Comparison of ENCODE assay signal across 8 cellular contexts in genomic region chr6:119351005-119351394, GRCh38. TPM values are rescaled to one million over a fixed set of nuclear protein-coding genes. Genes with fewer than 3 reads are reported as not detected.
DNase-seq lines count a peak whose midpoint lies in the region; ATAC-seq and TF ChIP-seq lines count a peak whose summit lies in the region.

No MANE protein-coding gene starts in this region.

- H3K27ac ChIP-seq in OCI-LY3 (ENCODE audit: low read length) (peak overlapping the region; percentile 87), neural progenitor cell (no peak overlapping the region)

- H3K79me2 ChIP-seq in OCI-LY3 (ENCODE audit: low read length), result peaks cover 29% of the 10 kb centered on the region
- no peaks in the 10 kb centered on the region for H3K79me2 ChIP-seq in neural progenitor cell (ENCODE audit: low read depth)

- peaks cover 9% of the 10 kb centered on the region for H3F3A ChIP-seq in neural progenitor cell (ENCODE audit: low read depth)

- H3K4me2 ChIP-seq in OCI-LY3 (ENCODE audit: low read length), result peak overlapping the region; percentile 94
- H3K4me2 ChIP-seq in neural progenitor cell, result peak overlapping the region; percentile 94

- H3K27me3 Mint-ChIP-seq in stimulated activated naive CD8-positive, alpha-beta T cell treated with anti-CD3 and anti-CD28 coated beads, Interleukin-15, Interleukin-2, amounts not matched to agents 100 ng/mL and 50 ng/mL, for 24 hours, result no peaks in the 10 kb centered on the region
- peaks cover 3% of the 10 kb centered on the region for H3K27me3 Mint-ChIP-seq in neural progenitor cell (ENCODE audit: insufficient read depth, low read depth)

- no peaks in the 10 kb centered on the region for H3K27me3 ChIP-seq in OCI-LY3 (ENCODE audit: low read depth, low read length)
- H3K27me3 ChIP-seq in neural progenitor cell, result peaks cover 57% of the 10 kb centered on the region

- ATAC-seq in stimulated activated naive CD8-positive, alpha-beta T cell treated with anti-CD3 and anti-CD28 coated beads, Interleukin-15, Interleukin-2, amounts not matched to agents 100 U/mL and 50 U/mL, for 24 hours, result no peak
- no peak for ATAC-seq in HG03039 (IDR thresholded peaks at IDR 0.05; ENCODE audit: unreplicated experiment)

- H3K36me3 ChIP-seq in OCI-LY3 (replicated peaks; ENCODE audit: low read depth, low read length), result peaks cover 2% of the 10 kb centered on the region
- H3K36me3 ChIP-seq in neural progenitor cell, result no peaks in the 10 kb centered on the region

- no peaks in the 10 kb centered on the region for H4K20me1 ChIP-seq in OCI-LY3 (ENCODE audit: insufficient read depth, low read length)
- peaks cover 15% of the 10 kb centered on the region for H4K20me1 ChIP-seq in neural progenitor cell (ENCODE audit: low read depth)

- peaks cover 60% of the 10 kb centered on the region for H3K4me1 Mint-ChIP-seq in stimulated activated naive CD8-positive, alpha-beta T cell treated with anti-CD3 and anti-CD28 coated beads, Interleukin-15, Interleukin-2, amounts not matched to agents 100 ng/mL and 50 ng/mL, for 24 hours (ENCODE audit: low read depth)
- H3K4me1 Mint-ChIP-seq in neural progenitor cell, result peaks cover 22% of the 10 kb centered on the region

- no peak for DNase-seq in stimulated activated naive CD8-positive, alpha-beta T cell treated with anti-CD3 and anti-CD28 coated beads, Interleukin-15, Interleukin-2, amounts not matched to agents 100 U/mL and 50 U/mL, for 24 hours
- DNase-seq in dedifferentiated amniotic fluid mesenchymal stem cell (ENCODE audit: extremely low spot score) (peak; percentile 57), neural progenitor cell (ENCODE audit: low spot score) (no peak), HPDE6-E6E7 (ENCODE audit: extremely low spot score) (no peak), DMS79 treated with DMSO at 0.1 percent for 48 hours (lab: John Stamatoyannopoulos, UW) (no peak)

- no peaks in the 10 kb centered on the region for H3K9me3 ChIP-seq in OCI-LY3 (ENCODE audit: insufficient read depth, low read length)
- H3K9me3 ChIP-seq in neural progenitor cell (ENCODE audit: low read depth), result no peaks in the 10 kb centered on the region

- TF ChIP-seq CTCF in OCI-LY3 (IDR thresholded peaks at IDR 0.05; ENCODE audit: low read depth, low read length) (peak; percentile 65), neural progenitor cell (IDR thresholded peaks at IDR 0.05) (peak; percentile 34)

- no peak overlapping the region for H2AFZ ChIP-seq in OCI-LY3 (ENCODE audit: low read depth, low read length)
- H2AFZ ChIP-seq in neural progenitor cell (replicated peaks), result no peak overlapping the region

- H3K4me1 ChIP-seq in OCI-LY3 (ENCODE audit: low read length), result peaks cover 53% of the 10 kb centered on the region
- H3K4me1 ChIP-seq in neural progenitor cell, result no peaks in the 10 kb centered on the region

- H3K4me3 ChIP-seq in OCI-LY3 (ENCODE audit: low read length) (peak overlapping the region; percentile 86), neural progenitor cell (no peak overlapping the region)

- H3K9ac ChIP-seq in OCI-LY3 (ENCODE audit: low read length) (peak overlapping the region; percentile 97), neural progenitor cell (no peak overlapping the region)

- peak overlapping the region; percentile 78 for H3K4me3 Mint-ChIP-seq in stimulated activated naive CD8-positive, alpha-beta T cell treated with anti-CD3 and anti-CD28 coated beads, Interleukin-15, Interleukin-2, amounts not matched to agents 100 ng/mL and 50 ng/mL, for 24 hours
- peak overlapping the region; percentile 88 for H3K4me3 Mint-ChIP-seq in neural progenitor cell

- peak overlapping the region; percentile 84 for H3K27ac Mint-ChIP-seq in stimulated activated naive CD8-positive, alpha-beta T cell treated with anti-CD3 and anti-CD28 coated beads, Interleukin-15, Interleukin-2, amounts not matched to agents 100 ng/mL and 50 ng/mL, for 24 hours
- H3K27ac Mint-ChIP-seq in neural progenitor cell, result no peak overlapping the region

- H3K9me3 Mint-ChIP-seq in stimulated activated naive CD8-positive, alpha-beta T cell treated with anti-CD3 and anti-CD28 coated beads, Interleukin-15, Interleukin-2, amounts not matched to agents 100 ng/mL and 50 ng/mL, for 24 hours, result no peaks in the 10 kb centered on the region
- no peaks in the 10 kb centered on the region for H3K9me3 Mint-ChIP-seq in neural progenitor cell

- peaks cover 9% of the 10 kb centered on the region for H3K36me3 Mint-ChIP-seq in stimulated activated naive CD8-positive, alpha-beta T cell treated with anti-CD3 and anti-CD28 coated beads, Interleukin-15, Interleukin-2, amounts not matched to agents 100 ng/mL and 50 ng/mL, for 24 hours (ENCODE audit: low read depth)
- no peaks in the 10 kb centered on the region for H3K36me3 Mint-ChIP-seq in neural progenitor cell

RNA-seq across cellular contexts. Expression of gene MAN1A1, which starts 1.4 kb away (rescaled TPM):
- 4.0 and 5.2 TPM in 2 replicates for total RNA-seq in neural progenitor cell (ENCODE audit: low replicate concordance)
